Comparison of ENCODE assay signal across 7 cellular contexts in genomic region chr12:123429101-123429500, GRCh38. TPM values are rescaled to one million over a fixed set of nuclear protein-coding genes. Genes with fewer than 3 reads are reported as not detected.
A peak's percentile ranks its signal among the peaks of the same experiment; 100 is the strongest.
DNase-seq lines count a peak whose midpoint lies in the region; ATAC-seq, FAIRE-seq and TF ChIP-seq lines count a peak whose summit lies in the region.
"Not testable (repeated sequence)": the region's sequence is repeated elsewhere in the genome, so short reads cannot be mapped to it uniquely, and the experiment has no call there.

No MANE protein-coding gene starts in this region.

- H3K27me3 ChIP-seq in CD8-positive, alpha-beta memory T cell (ENCODE audit: insufficient read depth, low read length, poor library complexity, severe bottlenecking); GM12878 (replicated peaks in 1 of 2; ENCODE audit: control insufficient read depth in 2 of 2, insufficient read depth in 2 of 2, low read length in 1 of 2); naive thymus-derived CD4-positive, alpha-beta T cell (ENCODE audit: control insufficient read depth in 2 of 2, insufficient read depth in 2 of 2, low read length in 2 of 2): not testable (repeated sequence)

- SMC1A ChIA-PET in GM12878 (lab: Charles Lee; ENCODE audit: uncharacterized antibody, unreplicated experiment), result interaction anchor here (0.8 to 6.2 kb wide), 6 partner anchors 13 to 45 kb away, joined by 3 to 44 read pairs (median 8); partner anchors contain the start of genes KMT5A and SNRNP35

- not testable (repeated sequence) for ATAC-seq in T-cell (replicated peaks in 1 of 4); activated CD8-positive, alpha-beta memory T cell treated with anti-CD3 and anti-CD28 coated beads, Interleukin-2, amount 10 ng/mL, durations not matched to agents 7 days and 5 days; GM12878; naive thymus-derived CD4-positive, alpha-beta T cell

- intact Hi-C loops in activated CD4-positive, alpha-beta T cell treated with anti-CD3 and anti-CD28 coated beads, Interleukin-2, amount 10 ng/mL, durations not matched to agents 24 days and 14 days (cut with micrococcal nuclease); GM12878 (cut with micrococcal nuclease; ENCODE audit: unreplicated experiment); naive thymus-derived CD4-positive, alpha-beta T cell (cut with micrococcal nuclease): not testable (repeated sequence)

- H3K36me3 ChIP-seq in CD8-positive, alpha-beta memory T cell (ENCODE audit: insufficient read depth, low read length), result not testable (repeated sequence)
- H3K36me3 ChIP-seq in GM12878 (ENCODE audit: control insufficient read depth in 2 of 2, insufficient read depth in 2 of 2, low read length in 1 of 2), result peaks cover 3 to 27% of the 10 kb centered on the region in 2 experiments
- H3K36me3 ChIP-seq in naive thymus-derived CD4-positive, alpha-beta T cell (ENCODE audit: control insufficient read depth in 2 of 3, insufficient read depth in 3 of 3, low read length in 3 of 3), result peaks cover 0 to 22% (median 0%) of the 10 kb centered on the region in 3 experiments

- FAIRE-seq in GM12878 (lab: Jason Lieb, UNC), result not testable (repeated sequence)

- BruUV-seq in GM12878 (replicated peaks; lab: Mats Ljungman, UMichigan), result not testable (repeated sequence)

- not testable (repeated sequence) for H3K27me3 Mint-ChIP-seq in CD8-positive, alpha-beta memory T cell; T-cell; activated CD4-positive, alpha-beta T cell treated with anti-CD3 and anti-CD28 coated beads, Interleukin-2, amount 10 ng/mL, durations not matched to agents 24 days and 14 days; activated CD8-positive, alpha-beta memory T cell treated with anti-CD3 and anti-CD28 coated beads, Interleukin-2, amount 10 ng/mL, durations not matched to agents 7 days and 5 days; activated naive CD4-positive, alpha-beta T cell treated with anti-CD3 and anti-CD28 coated beads, Interleukin-2, amount 10 ng/mL, durations not matched to agents 7 days and 5 days; naive thymus-derived CD4-positive, alpha-beta T cell

- TF ChIP-seq RAD21 in GM12878 (IDR thresholded peaks at IDR 0.05; ENCODE audit: insufficient read depth, low read depth, low read length), result not testable (repeated sequence)

- peak overlapping the region in 2 of 7 donors; percentile 46 to 74 for H3K4me3 Mint-ChIP-seq in CD8-positive, alpha-beta memory T cell
- peak overlapping the region in 1 of 3 donors; percentile 56 for H3K4me3 Mint-ChIP-seq in T-cell
- not testable (repeated sequence) for H3K4me3 Mint-ChIP-seq in activated CD4-positive, alpha-beta T cell treated with anti-CD3 and anti-CD28 coated beads, Interleukin-2, amount 10 ng/mL, durations not matched to agents 24 days and 14 days; activated CD8-positive, alpha-beta memory T cell treated with anti-CD3 and anti-CD28 coated beads, Interleukin-2, amount 10 ng/mL, durations not matched to agents 7 days and 5 days; activated naive CD4-positive, alpha-beta T cell treated with anti-CD3 and anti-CD28 coated beads, Interleukin-2, amount 10 ng/mL, durations not matched to agents 7 days and 5 days; naive thymus-derived CD4-positive, alpha-beta T cell

- DNase-seq in CD8-positive, alpha-beta memory T cell; T-cell; activated CD4-positive, alpha-beta T cell treated with anti-CD3 and anti-CD28 coated beads, Interleukin-2, amount 10 ng/mL, durations not matched to agents 24 days and 14 days; activated CD8-positive, alpha-beta memory T cell treated with anti-CD3 and anti-CD28 coated beads, Interleukin-2, amount 10 ng/mL, durations not matched to agents 7 days and 5 days; activated naive CD4-positive, alpha-beta T cell treated with anti-CD3 and anti-CD28 coated beads, Interleukin-2, amount 10 ng/mL, durations not matched to agents 7 days and 5 days; GM12878 (ENCODE audit: low read depth, low spot score); naive thymus-derived CD4-positive, alpha-beta T cell: not testable (repeated sequence)

- H3K9me3 Mint-ChIP-seq in CD8-positive, alpha-beta memory T cell; T-cell; activated CD4-positive, alpha-beta T cell treated with anti-CD3 and anti-CD28 coated beads, Interleukin-2, amount 10 ng/mL, durations not matched to agents 24 days and 14 days; activated CD8-positive, alpha-beta memory T cell treated with anti-CD3 and anti-CD28 coated beads, Interleukin-2, amount 10 ng/mL, durations not matched to agents 7 days and 5 days (ENCODE audit: low read depth); activated naive CD4-positive, alpha-beta T cell treated with anti-CD3 and anti-CD28 coated beads, Interleukin-2, amount 10 ng/mL, durations not matched to agents 7 days and 5 days; naive thymus-derived CD4-positive, alpha-beta T cell: not testable (repeated sequence)

- not testable (repeated sequence) for H3K27ac ChIP-seq in CD8-positive, alpha-beta memory T cell (ENCODE audit: low read depth, low read length); naive thymus-derived CD4-positive, alpha-beta T cell (ENCODE audit: low read depth, low read length)
- H3K27ac ChIP-seq in GM12878 (ENCODE audit: control insufficient read depth, insufficient read depth), result peak overlapping the region; percentile 66; the same call in 1 of the 2 replicates

- peak overlapping the region; percentile 47 to 90 (median 80) for H3K27ac Mint-ChIP-seq in CD8-positive, alpha-beta memory T cell
- peak overlapping the region; percentile 44 to 86 for H3K27ac Mint-ChIP-seq in T-cell
- H3K27ac Mint-ChIP-seq in activated CD4-positive, alpha-beta T cell treated with anti-CD3 and anti-CD28 coated beads, Interleukin-2, amount 10 ng/mL, durations not matched to agents 24 days and 14 days, result peak overlapping the region; percentile 25
- H3K27ac Mint-ChIP-seq in activated CD8-positive, alpha-beta memory T cell treated with anti-CD3 and anti-CD28 coated beads, Interleukin-2, amount 10 ng/mL, durations not matched to agents 7 days and 5 days, result peak overlapping the region; percentile 88
- H3K27ac Mint-ChIP-seq in activated naive CD4-positive, alpha-beta T cell treated with anti-CD3 and anti-CD28 coated beads, Interleukin-2, amount 10 ng/mL, durations not matched to agents 7 days and 5 days, result peak overlapping the region; percentile 62
- H3K27ac Mint-ChIP-seq in naive thymus-derived CD4-positive, alpha-beta T cell, result peak overlapping the region in 5 of 9 donors; percentile 28 to 55 (median 42)

- CTCF ChIA-PET in CD8-positive, alpha-beta memory T cell (lab: Charles Lee), result interaction anchor here (1.3 to 1.5 kb wide), 2 partner anchors 10 to 12 kb away, joined by 3 to 4 read pairs; no protein-coding TSS in a partner anchor
- CTCF ChIA-PET in T-cell (lab: Charles Lee); activated naive CD4-positive, alpha-beta T cell treated with anti-CD3 and anti-CD28 coated beads, Interleukin-2, amount 10 ng/mL, durations not matched to agents 7 days and 5 days (lab: Charles Lee): not testable (repeated sequence)
- CTCF ChIA-PET in activated CD8-positive, alpha-beta memory T cell treated with anti-CD3 and anti-CD28 coated beads, Interleukin-2, amount 10 ng/mL, durations not matched to agents 7 days and 5 days (lab: Charles Lee), result interaction anchor here (1.4 to 1.6 kb wide), 2 partner anchors 19 to 21 kb away, joined by 4 to 6 read pairs; no protein-coding TSS in a partner anchor
- CTCF ChIA-PET in GM12878 (lab: Yijun Ruan, JAX), result interaction anchor here (1.0 to 1.3 kb wide), 3 partner anchors 30 to 45 kb away, joined by 3 to 6 read pairs (median 3); partner anchors contain the start of gene KMT5A
- CTCF ChIA-PET in naive thymus-derived CD4-positive, alpha-beta T cell (lab: Charles Lee), result interaction anchor here (1.1 kb wide), 1 partner anchor 31 kb away, joined by 3 read pairs; no protein-coding TSS in a partner anchor

- H3K4me2 ChIP-seq in GM12878 (ENCODE audit: control insufficient read depth, insufficient read depth), result not testable (repeated sequence)

- WGBS in GM12878 (ENCODE audit: insufficient coverage, insufficient replicate concordance, low lambda C conversion rate, missing lambda C conversion rate), result 98% methylated on average over 8 of the region's 8 CpGs

- not testable (repeated sequence) for TF ChIP-seq POLR2A in GM12878 (IDR thresholded peaks at IDR 0.05; ENCODE audit: low read depth, low read length)

- H3K4me1 Mint-ChIP-seq in CD8-positive, alpha-beta memory T cell, result peaks cover 36 to 54% (median 48%) of the 10 kb centered on the region in 3 donors
- H3K4me1 Mint-ChIP-seq in T-cell, result peaks cover 35 to 50% (median 43%) of the 10 kb centered on the region in 3 donors
- H3K4me1 Mint-ChIP-seq in activated CD4-positive, alpha-beta T cell treated with anti-CD3 and anti-CD28 coated beads, Interleukin-2, amount 10 ng/mL, durations not matched to agents 24 days and 14 days, result peaks cover 38% of the 10 kb centered on the region
- H3K4me1 Mint-ChIP-seq in activated CD8-positive, alpha-beta memory T cell treated with anti-CD3 and anti-CD28 coated beads, Interleukin-2, amount 10 ng/mL, durations not matched to agents 7 days and 5 days, result peaks cover 55% of the 10 kb centered on the region
- peaks cover 46% of the 10 kb centered on the region for H3K4me1 Mint-ChIP-seq in activated naive CD4-positive, alpha-beta T cell treated with anti-CD3 and anti-CD28 coated beads, Interleukin-2, amount 10 ng/mL, durations not matched to agents 7 days and 5 days
- H3K4me1 Mint-ChIP-seq in naive thymus-derived CD4-positive, alpha-beta T cell, result peaks cover 11 to 43% (median 34%) of the 10 kb centered on the region in 7 donors

- not testable (repeated sequence) for H3K4me3 ChIP-seq in CD8-positive, alpha-beta memory T cell (ENCODE audit: low read length); naive thymus-derived CD4-positive, alpha-beta T cell (ENCODE audit: low read length)
- H3K4me3 ChIP-seq in GM12878, result peak overlapping the region; percentile 46; the same call in 1 of the 2 replicates

- TF ChIP-seq CTCF in GM12878 (IDR thresholded peaks at IDR 0.05 in 2 of 3, conservative IDR thresholded peaks at IDR 0.05 in 1 of 3; ENCODE audit: control insufficient read depth in 2 of 3, extremely low read depth in 1 of 3, insufficient read depth in 1 of 3, low read depth in 3 of 3, low read length in 3 of 3), result not testable (repeated sequence)

- H3K36me3 Mint-ChIP-seq in CD8-positive, alpha-beta memory T cell, result peaks cover 0 to 44% (median 14%) of the 10 kb centered on the region in 3 donors
- peaks cover 27% of the 10 kb centered on the region for H3K36me3 Mint-ChIP-seq in T-cell
- peaks cover 63% of the 10 kb centered on the region for H3K36me3 Mint-ChIP-seq in activated CD4-positive, alpha-beta T cell treated with anti-CD3 and anti-CD28 coated beads, Interleukin-2, amount 10 ng/mL, durations not matched to agents 24 days and 14 days (ENCODE audit: low read depth)
- H3K36me3 Mint-ChIP-seq in activated CD8-positive, alpha-beta memory T cell treated with anti-CD3 and anti-CD28 coated beads, Interleukin-2, amount 10 ng/mL, durations not matched to agents 7 days and 5 days, result peaks cover 39% of the 10 kb centered on the region
- H3K36me3 Mint-ChIP-seq in activated naive CD4-positive, alpha-beta T cell treated with anti-CD3 and anti-CD28 coated beads, Interleukin-2, amount 10 ng/mL, durations not matched to agents 7 days and 5 days, result peaks cover 36% of the 10 kb centered on the region
- peaks cover 0 to 29% (median 12%) of the 10 kb centered on the region in 5 donors for H3K36me3 Mint-ChIP-seq in naive thymus-derived CD4-positive, alpha-beta T cell

- RAD21 ChIA-PET in GM12878 (lab: Charles Lee; ENCODE audit: unreplicated experiment), result interaction anchor here (0.9 kb wide), 1 partner anchor 15 kb away, joined by 3 read pairs; no protein-coding TSS in a partner anchor

- H4K20me1 ChIP-seq in GM12878 (ENCODE audit: control insufficient read depth, insufficient read depth), result not testable (repeated sequence)

- peaks cover 69% of the 10 kb centered on the region for H3K79me2 ChIP-seq in GM12878 (ENCODE audit: control insufficient read depth, insufficient read depth, low read length)

- not testable (repeated sequence) for H2AFZ ChIP-seq in GM12878 (ENCODE audit: control insufficient read depth, low read depth, low read length)

- peaks cover 28% of the 10 kb centered on the region for H3K4me1 ChIP-seq in CD8-positive, alpha-beta memory T cell (ENCODE audit: insufficient read depth, low read length)
- peaks cover 35% of the 10 kb centered on the region for H3K4me1 ChIP-seq in GM12878 (ENCODE audit: control insufficient read depth, insufficient read depth, low read length)
- peaks cover 0 to 38% of the 10 kb centered on the region in 2 donors for H3K4me1 ChIP-seq in naive thymus-derived CD4-positive, alpha-beta T cell (ENCODE audit: control insufficient read depth in 2 of 2, insufficient read depth in 2 of 2, low read length in 2 of 2)

- in situ Hi-C loops in GM12878 (cut with MboI), result loop anchor here (25.0 kb wide), 1 partner anchor 1483 kb away; the partner anchor contains the start of gene UBC

- H3K9me3 ChIP-seq in CD8-positive, alpha-beta memory T cell (ENCODE audit: low read length); GM12878 (replicated peaks; ENCODE audit: control insufficient read depth, insufficient read depth, low read length); naive thymus-derived CD4-positive, alpha-beta T cell (ENCODE audit: control insufficient read depth in 2 of 3, low read length in 3 of 3): not testable (repeated sequence)

- TF ChIP-seq EP300 in GM12878 (IDR thresholded peaks at IDR 0.05; ENCODE audit: borderline replicate concordance in 1 of 2, control insufficient read depth in 1 of 2, low read depth in 2 of 2, low read length in 2 of 2), result not testable (repeated sequence)

- not testable (repeated sequence) for H3K9ac ChIP-seq in GM12878 (ENCODE audit: control insufficient read depth, insufficient read depth, low read length)

- POLR2A ChIA-PET in CD8-positive, alpha-beta memory T cell (lab: Charles Lee), result interaction anchor here (1.5 kb wide), 1 partner anchor 45 kb away, joined by 3 read pairs; the partner anchor contains the start of gene KMT5A
- POLR2A ChIA-PET in T-cell (lab: Charles Lee); GM12878 (lab: Charles Lee): not testable (repeated sequence)
- POLR2A ChIA-PET in naive thymus-derived CD4-positive, alpha-beta T cell (lab: Charles Lee), result interaction anchor here (2.4 kb wide), 1 partner anchor 29 kb away, joined by 6 read pairs; the partner anchor contains the start of gene SNRNP35

RNA-seq across cellular contexts. Expression of gene RILPL2, which starts 7.4 kb away (rescaled TPM):
- 10 to 100 TPM; 26.9 to 27.6 TPM for total RNA-seq in CD8-positive, alpha-beta memory T cell
- polyA plus RNA-seq in CD8-positive, alpha-beta memory T cell, result 8.4 TPM
- 10 to 100 TPM in 1 of 5 donors, 1 to 10 TPM in 4; 6.0 to 10.2 (median 7.1) TPM for total RNA-seq in T-cell
- total RNA-seq in activated CD4-positive, alpha-beta T cell treated with anti-CD3 and anti-CD28 coated beads, Interleukin-2, amount 10 ng/mL, durations not matched to agents 24 days and 14 days, result 17.2 TPM in 2 replicates
- total RNA-seq in activated CD8-positive, alpha-beta memory T cell treated with anti-CD3 and anti-CD28 coated beads, Interleukin-2, amount 10 ng/mL, durations not matched to agents 7 days and 5 days, result 10 to 100 TPM in 1 of 2 experiments, 1 to 10 TPM in 1; 6.3 to 11.3 TPM
- total RNA-seq in GM12878 (2013; cell fraction: nucleolus; rRNA removed), result 14.7 and 14.8 TPM in 2 replicates
- total RNA-seq in GM12878 (2014; rRNA removed), result 18.9 and 19.2 TPM in 2 replicates
- 16.9 and 17.8 TPM in 2 replicates for total RNA-seq in GM12878 (2014; rRNA removed; fragmentation: Illumina TruSeq; extraction: Trizol)
- total RNA-seq in GM12878 (2021), result 18.7 and 19.2 TPM in 2 replicates
- polyA plus RNA-seq in GM12878 (2011; ENCODE audit: low read depth), result 11.1 TPM
- 21.8 and 23.9 TPM in 2 replicates for polyA plus RNA-seq in GM12878 (2011; rRNA removed)
- 17.7 and 21.6 TPM in 2 replicates for polyA plus RNA-seq in GM12878 (2011; cell fraction: cytosol; rRNA removed)
- polyA plus RNA-seq in GM12878 (2011; cell fraction: nucleus; rRNA removed), result 7.4 and 9.1 TPM in 2 replicates
- polyA plus RNA-seq in GM12878 (2012), result 17.7 and 21.4 TPM in 2 replicates
- polyA plus RNA-seq in GM12878 (2014; fragmentation: Illumina TruSeq; extraction: Trizol), result 15.8 and 20.3 TPM in 2 replicates
- polyA plus RNA-seq in GM12878 (2014; fragmentation: Nextera tagmentation; extraction: Ambion mirVana), result 1 to 10 TPM; 3.5 to 8.3 TPM
- polyA plus RNA-seq in GM12878 (2014; rRNA removed), result 23.2 and 24.0 TPM in 2 replicates
- 10 to 100 TPM; 36.9 to 38.5 TPM for polyA plus RNA-seq in GM12878 (2016; fragmentation: Nextera tagmentation; extraction: Ambion mirVana)
- polyA minus RNA-seq in GM12878 (2011; rRNA and poly(A)+ RNA removed), result 8.3 and 9.7 TPM in 2 replicates
- 5.8 and 6.0 TPM in 2 replicates for polyA minus RNA-seq in GM12878 (2011; cell fraction: cytosol; rRNA and poly(A)+ RNA removed)
- polyA minus RNA-seq in GM12878 (2011; cell fraction: nucleus; rRNA and poly(A)+ RNA removed), result 2.4 and 4.4 TPM in 2 replicates
- 10 to 100 TPM in 1 of 5 experiments, 1 to 10 TPM in 4; 4.3 to 12.8 (median 5.6) TPM for total RNA-seq in naive thymus-derived CD4-positive, alpha-beta T cell
- 1 to 10 TPM; 5.5 to 5.6 TPM for polyA plus RNA-seq in naive thymus-derived CD4-positive, alpha-beta T cell

RNA-seq across cellular contexts. Expression of gene SNRNP35, which starts 28.8 kb away (rescaled TPM):
- total RNA-seq in CD8-positive, alpha-beta memory T cell, result 10 to 100 TPM; 21.9 to 23.8 TPM
- polyA plus RNA-seq in CD8-positive, alpha-beta memory T cell, result 26.5 TPM
- total RNA-seq in T-cell (10 to 100 TPM; 32.6 to 46.1 (median 43.2) TPM), GM12878 (2014; rRNA removed) (23.6 and 27.2 TPM in 2 replicates), GM12878 (2014; rRNA removed; fragmentation: Illumina TruSeq; extraction: Trizol) (36.3 and 37.0 TPM in 2 replicates), GM12878 (2021) (17.7 and 21.6 TPM in 2 replicates)
- 30.6 and 33.4 TPM in 2 replicates for total RNA-seq in activated CD4-positive, alpha-beta T cell treated with anti-CD3 and anti-CD28 coated beads, Interleukin-2, amount 10 ng/mL, durations not matched to agents 24 days and 14 days
- total RNA-seq in activated CD8-positive, alpha-beta memory T cell treated with anti-CD3 and anti-CD28 coated beads, Interleukin-2, amount 10 ng/mL, durations not matched to agents 7 days and 5 days, result 10 to 100 TPM; 31.0 to 32.1 TPM
- 62.6 and 65.9 TPM in 2 replicates for total RNA-seq in GM12878 (2013; cell fraction: nucleolus; rRNA removed)
- polyA plus RNA-seq in GM12878 (2011; ENCODE audit: low read depth), result 14.9 TPM
- polyA plus RNA-seq in GM12878 (2011; rRNA removed) (22.0 and 22.6 TPM in 2 replicates), GM12878 (2014; fragmentation: Illumina TruSeq; extraction: Trizol) (41.0 and 46.9 TPM in 2 replicates), GM12878 (2014; fragmentation: Nextera tagmentation; extraction: Ambion mirVana) (10 to 100 TPM; 25.0 to 49.6 TPM), GM12878 (2014; rRNA removed) (28.7 and 33.1 TPM in 2 replicates), GM12878 (2016; fragmentation: Nextera tagmentation; extraction: Ambion mirVana) (10 to 100 TPM; 27.0 to 31.0 TPM)
- 18.9 and 20.0 TPM in 2 replicates for polyA plus RNA-seq in GM12878 (2011; cell fraction: cytosol; rRNA removed)
- 12.5 and 19.1 TPM in 2 replicates for polyA plus RNA-seq in GM12878 (2011; cell fraction: nucleus; rRNA removed)
- 24.5 and 39.2 TPM in 2 replicates for polyA plus RNA-seq in GM12878 (2012)
- polyA minus RNA-seq in GM12878 (2011; rRNA and poly(A)+ RNA removed), result 16.5 and 19.9 TPM in 2 replicates
- 9.1 and 11.5 TPM in 2 replicates for polyA minus RNA-seq in GM12878 (2011; cell fraction: cytosol; rRNA and poly(A)+ RNA removed)
- 12.3 and 26.5 TPM in 2 replicates for polyA minus RNA-seq in GM12878 (2011; cell fraction: nucleus; rRNA and poly(A)+ RNA removed)
- 10 to 100 TPM; 30.2 to 53.4 (median 35.8) TPM for total RNA-seq in naive thymus-derived CD4-positive, alpha-beta T cell
- polyA plus RNA-seq in naive thymus-derived CD4-positive, alpha-beta T cell, result 10 to 100 TPM; 24.2 to 35.1 TPM

RNA-seq across cellular contexts. Expression of gene KMT5A, which starts 45.2 kb away (rescaled TPM):
- total RNA-seq in CD8-positive, alpha-beta memory T cell, result 10 to 100 TPM; 46.8 to 49.9 TPM
- polyA plus RNA-seq in CD8-positive, alpha-beta memory T cell, result 5.0 TPM
- total RNA-seq in T-cell, result 10 to 100 TPM; 21.1 to 34.2 (median 31.8) TPM
- total RNA-seq in activated CD4-positive, alpha-beta T cell treated with anti-CD3 and anti-CD28 coated beads, Interleukin-2, amount 10 ng/mL, durations not matched to agents 24 days and 14 days, result 63.7 and 67.3 TPM in 2 replicates
- 10 to 100 TPM; 76.3 to 79.3 TPM for total RNA-seq in activated CD8-positive, alpha-beta memory T cell treated with anti-CD3 and anti-CD28 coated beads, Interleukin-2, amount 10 ng/mL, durations not matched to agents 7 days and 5 days
- 46.9 and 65.3 TPM in 2 replicates for total RNA-seq in GM12878 (2013; cell fraction: nucleolus; rRNA removed)
- total RNA-seq in GM12878 (2014; rRNA removed), result 33.7 and 41.3 TPM in 2 replicates
- 39.2 and 39.4 TPM in 2 replicates for total RNA-seq in GM12878 (2014; rRNA removed; fragmentation: Illumina TruSeq; extraction: Trizol)
- total RNA-seq in GM12878 (2021), result 39.2 and 47.1 TPM in 2 replicates
- 12.8 TPM for polyA plus RNA-seq in GM12878 (2011; ENCODE audit: low read depth)
- polyA plus RNA-seq in GM12878 (2011; rRNA removed), result 30.0 and 31.8 TPM in 2 replicates
- polyA plus RNA-seq in GM12878 (2011; cell fraction: cytosol; rRNA removed), result 26.0 and 27.7 TPM in 2 replicates
- 69.3 and 82.9 TPM in 2 replicates for polyA plus RNA-seq in GM12878 (2011; cell fraction: nucleus; rRNA removed)
- 25.0 and 25.3 TPM in 2 replicates for polyA plus RNA-seq in GM12878 (2012)
- polyA plus RNA-seq in GM12878 (2014; fragmentation: Illumina TruSeq; extraction: Trizol), result 45.4 and 54.2 TPM in 2 replicates
- 1 to 10 TPM; 3.2 to 6.8 TPM for polyA plus RNA-seq in GM12878 (2014; fragmentation: Nextera tagmentation; extraction: Ambion mirVana)
- polyA plus RNA-seq in GM12878 (2014; rRNA removed), result 34.7 and 41.0 TPM in 2 replicates
- 10 to 100 TPM; 17.3 to 18.3 TPM for polyA plus RNA-seq in GM12878 (2016; fragmentation: Nextera tagmentation; extraction: Ambion mirVana)
- 22.1 and 23.6 TPM in 2 replicates for polyA minus RNA-seq in GM12878 (2011; rRNA and poly(A)+ RNA removed)
- 8.7 and 13.2 TPM in 2 replicates for polyA minus RNA-seq in GM12878 (2011; cell fraction: cytosol; rRNA and poly(A)+ RNA removed)
- 20.3 and 27.7 TPM in 2 replicates for polyA minus RNA-seq in GM12878 (2011; cell fraction: nucleus; rRNA and poly(A)+ RNA removed)
- total RNA-seq in naive thymus-derived CD4-positive, alpha-beta T cell, result 10 to 100 TPM; 24.4 to 57.4 (median 28.3) TPM
- polyA plus RNA-seq in naive thymus-derived CD4-positive, alpha-beta T cell, result 1 to 10 TPM; 1.4 to 3.1 TPM

Comparison
In these comparisons a context has a peak if more than half of its experiments do, and no peak if none do; other contexts are left out.
1. H3K27ac Mint-ChIP-seq: peak in every context shown above with its lines; median percentile 88 in activated CD8-positive, alpha-beta memory T cell treated with anti-CD3 and anti-CD28 coated beads, Interleukin-2, amount 10 ng/mL, durations not matched to agents 7 days and 5 days; 80 in CD8-positive, alpha-beta memory T cell; 65 in T-cell; 62 in activated naive CD4-positive, alpha-beta T cell treated with anti-CD3 and anti-CD28 coated beads, Interleukin-2, amount 10 ng/mL, durations not matched to agents 7 days and 5 days; 42 in naive thymus-derived CD4-positive, alpha-beta T cell; 25 in activated CD4-positive, alpha-beta T cell treated with anti-CD3 and anti-CD28 coated beads, Interleukin-2, amount 10 ng/mL, durations not matched to agents 24 days and 14 days.